10 cellular contexts compared by ENCODE assay signal in the genomic region with DNA sequence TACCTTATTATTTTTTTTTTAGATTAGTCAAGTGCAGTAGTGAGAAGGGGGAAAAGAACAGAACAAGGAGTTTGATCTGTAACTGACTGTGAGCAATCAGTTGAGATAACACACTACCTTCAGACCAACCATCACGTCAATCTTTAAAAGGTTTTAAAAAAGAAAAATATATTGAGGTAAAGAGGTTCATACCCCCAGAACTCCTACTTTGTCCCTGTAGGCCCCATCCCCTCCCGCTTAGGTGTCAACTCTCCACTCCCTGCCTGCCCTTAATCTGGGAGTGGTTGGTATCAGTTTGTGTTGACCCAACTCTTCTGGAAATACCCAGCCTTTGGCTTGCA. TPM values are rescaled to one million over a fixed set of nuclear protein-coding genes. Genes with fewer than 3 reads are reported as not detected.
DNase-seq lines count a peak whose midpoint lies in the region; ATAC-seq, FAIRE-seq and TF ChIP-seq lines count a peak whose summit lies in the region.
"Had no signal": no experiment of that assay in that cellular context is flagged by ENCODE, and none has a peak within 500 bp of the region (broad histone marks: within the 10 kb centered on the region; RNA-seq: fewer than 3 reads in every experiment).

No MANE protein-coding gene starts in this region.

- H3K9me2 ChIP-seq in PC-9 (ENCODE audit: insufficient read depth): no peaks in the 10 kb centered on the region

- no peaks in the 10 kb centered on the region for H3K79me1 ChIP-seq in H1 (ENCODE audit: low read depth, low read length)

- no peak for FAIRE-seq in H1 (lab: Jason Lieb, UNC)
- FAIRE-seq: H54 had no signal

- H2AFZ ChIP-seq in PC-9: no peak overlapping the region
- peak overlapping the region; percentile 98; the same call in 1 of the 2 replicates for H2AFZ ChIP-seq in H1 (ENCODE audit: low read length)

- H3K4me1 ChIP-seq in BLaER1 treated with 17β-estradiol and CSF1 and Interleukin-3, amounts not matched to agents 10 nM and 100 nM: peaks cover 35 to 66% (median 56%) of the 10 kb centered on the region in 10 experiments
- H3K4me1 ChIP-seq in PC-9 (replicated peaks; ENCODE audit: insufficient read depth) (peaks cover 4% of the 10 kb centered on the region; the same call in 1 of the 2 replicates), H1 (replicated peaks in 1 of 4; ENCODE audit: control insufficient read depth in 3 of 4, insufficient read depth in 4 of 4, low read length in 3 of 4) (peaks cover 4 to 22% (median 11%) of the 10 kb centered on the region in 4 experiments), right atrium auricular region (peaks cover 0 to 55% of the 10 kb centered on the region in 2 donors)

- H2BK120ac ChIP-seq in H1 (replicated peaks; ENCODE audit: low read depth, low read length): no peak overlapping the region

- no peak overlapping the region for H3K56ac ChIP-seq in H1 (replicated peaks; ENCODE audit: insufficient read length, low read depth, low read length)

- peaks cover 0 to 8% (median 0%) of the 10 kb centered on the region in 11 experiments; a peak in 3 of 22 replicates for H3K9me3 ChIP-seq in BLaER1 treated with 17β-estradiol and CSF1 and Interleukin-3, amounts not matched to agents 10 nM and 100 nM (replicated peaks in 1 of 11)
- no peaks in the 10 kb centered on the region for H3K9me3 ChIP-seq in PC-9 (ENCODE audit: insufficient read depth, low read depth)
- no peaks in the 10 kb centered on the region; a peak in 1 of 4 replicates for H3K9me3 ChIP-seq in H1 (ENCODE audit: insufficient read depth in 2 of 2, low read depth in 1 of 2, low read length in 1 of 2)
- H3K9me3 ChIP-seq in right atrium auricular region: no peaks in the 10 kb centered on the region

- no peak overlapping the region for H2AK5ac ChIP-seq in H1 (ENCODE audit: low read depth, low read length)

- H3K36me3 ChIP-seq in BLaER1 treated with 17β-estradiol and CSF1 and Interleukin-3, amounts not matched to agents 10 nM and 100 nM: 0 out of 22 replicates have a peak, but pooled peaks cover 0 to 7% (median 0%) of the 10 kb centered on the region in 11 experiments
- no peaks in the 10 kb centered on the region for H3K36me3 ChIP-seq in PC-9 (ENCODE audit: low read depth)
- no peaks in the 10 kb centered on the region for H3K36me3 ChIP-seq in H1 (ENCODE audit: control insufficient read depth in 2 of 4, insufficient read depth in 4 of 4, low read length in 3 of 4)
- no peaks in the 10 kb centered on the region for H3K36me3 ChIP-seq in right atrium auricular region

- TF ChIP-seq RAD21 in H1 (IDR thresholded peaks at IDR 0.05 in 1 of 2, conservative IDR thresholded peaks at IDR 0.05 in 1 of 2; ENCODE audit: low read depth in 2 of 2, low read length in 2 of 2): no peak

- H3K4me3 ChIP-seq in BLaER1 treated with 17β-estradiol and CSF1 and Interleukin-3, amounts not matched to agents 10 nM and 100 nM: peak overlapping the region in 1 of 10 experiments; percentile 61; a peak in 1 of 20 replicates
- H3K4me3 ChIP-seq in PC-9: no peak overlapping the region
- H3K4me3 ChIP-seq in H1 (ENCODE audit: extremely low read depth in 1 of 4, insufficient read depth in 2 of 4, low read depth in 3 of 4, low read length in 4 of 4): no peak overlapping the region
- no peak overlapping the region for H3K4me3 ChIP-seq in right atrium auricular region

- peak overlapping the region; percentile 79 to 100 (median 94) for H3K4me2 ChIP-seq in BLaER1 treated with 17β-estradiol and CSF1 and Interleukin-3, amounts not matched to agents 10 nM and 100 nM
- H3K4me2 ChIP-seq in PC-9: peak overlapping the region; percentile 88; the same call in 1 of the 2 replicates
- peak overlapping the region in 1 of 2 experiments; percentile 90; a peak in 1 of 4 replicates for H3K4me2 ChIP-seq in H1 (ENCODE audit: insufficient read depth in 1 of 2, low read depth in 2 of 2, low read length in 2 of 2)

- no peak overlapping the region for H2BK15ac ChIP-seq in H1 (ENCODE audit: low read length)

- no peaks in the 10 kb centered on the region for H3K79me2 ChIP-seq in PC-9 (ENCODE audit: low read depth)
- no peaks in the 10 kb centered on the region for H3K79me2 ChIP-seq in H1 (ENCODE audit: control insufficient read depth in 1 of 2, insufficient read depth in 2 of 2, low read length in 2 of 2)

- H3K27me3 ChIP-seq in BLaER1 treated with 17β-estradiol and CSF1 and Interleukin-3, amounts not matched to agents 10 nM and 100 nM: no peaks in the 10 kb centered on the region
- H3K27me3 ChIP-seq in PC-9 (ENCODE audit: insufficient read depth, low read depth): no peaks in the 10 kb centered on the region
- H3K27me3 ChIP-seq in H1 (replicated peaks in 1 of 4; ENCODE audit: control insufficient read depth in 3 of 4, extremely low read depth in 1 of 4, insufficient read depth in 3 of 4, low read length in 3 of 4): no peaks in the 10 kb centered on the region
- H3K27me3 ChIP-seq in right atrium auricular region: no peaks in the 10 kb centered on the region

- H2BK20ac ChIP-seq in H1 (ENCODE audit: low read length): 0 out of 2 replicates have a peak overlapping the region, but pooled peaks have one; percentile 66

- H3K9ac ChIP-seq in BLaER1 treated with 17β-estradiol and CSF1 and Interleukin-3, amounts not matched to agents 10 nM and 100 nM: peak overlapping the region in 10 of 11 experiments; percentile 25 to 80 (median 75); a peak in 13 of 22 replicates
- H3K9ac ChIP-seq in H1 (replicated peaks in 1 of 4; ENCODE audit: extremely low read depth in 1 of 4, low read depth in 3 of 4, low read length in 3 of 4): no peak overlapping the region

- no peak for TF ChIP-seq POLR2A in H1 (IDR thresholded peaks at IDR 0.05; ENCODE audit: control extremely low read depth in 1 of 2, low read depth in 2 of 2, low read length in 2 of 2)

- H3K23ac ChIP-seq in H1 (ENCODE audit: insufficient read length): no peak overlapping the region

- H3K14ac ChIP-seq in H1 (ENCODE audit: insufficient read length): no peak overlapping the region

- DNase-seq in PC-9 (no peak), H1 (ENCODE audit: low read depth in 1 of 2, low spot score in 2 of 2) (no peak), osteocyte (ENCODE audit: extremely low spot score, unreplicated experiment) (no peak), CD1c-positive myeloid dendritic cell (ENCODE audit: extremely low spot score) (no peak), right atrium auricular region (ENCODE audit: low spot score) (no peak)

- no peak overlapping the region for H4K91ac ChIP-seq in H1 (replicated peaks; ENCODE audit: insufficient read length, low read length)

- peaks cover 2% of the 10 kb centered on the region; the same call in 1 of the 2 replicates for H3K23me2 ChIP-seq in H1 (ENCODE audit: low read depth, low read length)

- POLR2A ChIA-PET in PC-9 (lab: Charles Lee; ENCODE audit: unreplicated experiment) (no interaction called here), H1 (lab: Charles Lee; ENCODE audit: partially characterized antibody) (interaction anchor here (1.0 to 13.9 kb wide), 3 partner anchors 14 to 30 kb away, joined by 4 to 203 read pairs (median 85); a partner anchor contains a TSS)

- H3K4ac ChIP-seq in H1 (replicated peaks; ENCODE audit: insufficient read length, low read depth, low read length): no peak overlapping the region

- WGBS in H1 (ENCODE audit: extremely low coverage in 1 of 2, insufficient coverage in 1 of 2, insufficient read length in 1 of 2, insufficient replicate concordance in 2 of 2, low coverage in 1 of 2, low lambda C conversion rate in 2 of 2, missing lambda C conversion rate in 1 of 2), 2 experiments: 90% methylated on average over 2 of the region's 2 CpGs; no CpG with 5 or more reads in 1 of the 2 experiments

- intact Hi-C loops in PC-9 (cut with micrococcal nuclease; ENCODE audit: unreplicated experiment): loop anchor here (2.0 to 5.0 kb wide), 3 partner anchors 30 to 295 kb away; no protein-coding TSS in a partner anchor

- H3F3A ChIP-seq in PC-9 (ENCODE audit: insufficient read depth, low read depth): no peaks in the 10 kb centered on the region

- no peak overlapping the region for H4K5ac ChIP-seq in H1 (ENCODE audit: insufficient read length, low read depth, low read length)

- peak overlapping the region in 10 of 11 experiments; percentile 15 to 90 (median 77); a peak in 17 of 22 replicates for H3K27ac ChIP-seq in BLaER1 treated with 17β-estradiol and CSF1 and Interleukin-3, amounts not matched to agents 10 nM and 100 nM
- H3K27ac ChIP-seq in PC-9 (no peak overlapping the region), H1 (ENCODE audit: low read depth, low read length) (no peak overlapping the region), right atrium auricular region (peak overlapping the region in 1 of 2 donors; percentile 34)

- H3K9me3 Mint-ChIP-seq in osteocyte (ENCODE audit: unreplicated experiment): no peaks in the 10 kb centered on the region
- H3K9me3 Mint-ChIP-seq: CD4-positive, alpha-beta T cell had no signal

- H3K36me3 Mint-ChIP-seq in osteocyte (ENCODE audit: unreplicated experiment): peaks cover 5% of the 10 kb centered on the region

- ATAC-seq in HG02642 (IDR thresholded peaks at IDR 0.05; ENCODE audit: poor library complexity, unreplicated experiment): no peak
- ATAC-seq in esophagus mucosa: no peak

- peaks cover 53% of the 10 kb centered on the region for H3K4me1 Mint-ChIP-seq in osteocyte (ENCODE audit: unreplicated experiment)

- TF ChIP-seq CTCF in PC-9 (conservative IDR thresholded peaks at IDR 0.05) (no peak), H1 (IDR thresholded peaks at IDR 0.05; ENCODE audit: control extremely low read depth in 1 of 3, insufficient read depth in 1 of 3, low read depth in 1 of 3, low read length in 3 of 3) (no peak), osteocyte (IDR thresholded peaks at IDR 0.05) (no peak), right atrium auricular region (IDR thresholded peaks at IDR 0.05) (no peak)

- H3K18ac ChIP-seq in H1 (ENCODE audit: extremely low read depth, low read length): no peak overlapping the region

- peak overlapping the region; percentile 78 for H3K27ac Mint-ChIP-seq in osteocyte (ENCODE audit: unreplicated experiment)

- H3K4me3 Mint-ChIP-seq in osteocyte (ENCODE audit: unreplicated experiment): no peak overlapping the region

- no peak overlapping the region for H2BK5ac ChIP-seq in H1 (ENCODE audit: low read depth, low read length)

- H4K8ac ChIP-seq in H1 (ENCODE audit: extremely low read depth, insufficient read depth, low read length): peak overlapping the region; percentile 82

- H3K27me3 Mint-ChIP-seq in osteocyte (ENCODE audit: unreplicated experiment): no peaks in the 10 kb centered on the region

- H4K20me1 ChIP-seq in BLaER1 treated with 17β-estradiol and CSF1 and Interleukin-3, amounts not matched to agents 10 nM and 100 nM: peaks cover 0 to 4% (median 0%) of the 10 kb centered on the region in 11 experiments; a peak in 1 of 22 replicates
- H4K20me1 ChIP-seq in PC-9 (ENCODE audit: insufficient read depth): no peaks in the 10 kb centered on the region
- no peaks in the 10 kb centered on the region for H4K20me1 ChIP-seq in H1 (replicated peaks in 1 of 2; ENCODE audit: control insufficient read depth in 1 of 2, insufficient read depth in 2 of 2, low read length in 2 of 2)

- H2BK12ac ChIP-seq in H1 (ENCODE audit: low read depth, low read length): no peak overlapping the region

- TF ChIP-seq EP300 in H1 (IDR thresholded peaks at IDR 0.05; ENCODE audit: borderline replicate concordance in 1 of 2, low read depth in 2 of 2, low read length in 2 of 2): no peak

- no TSS peak for BruUV-seq in PC-9 (replicated peaks; lab: Mats Ljungman, UMichigan)

- CTCF ChIA-PET in PC-9 (lab: Charles Lee) (interaction anchor here (0.5 to 1.3 kb wide), 9 partner anchors 20 to 1891 kb away, joined by 3 to 6 read pairs (median 4); a partner anchor contains a TSS), H1 (lab: Charles Lee; ENCODE audit: partially characterized antibody) (interaction anchor here (0.6 to 56.0 kb wide), 32 partner anchors 12 to 463 kb away, joined by 3 to 1562 read pairs (median 6); a partner anchor contains a TSS)

RNA-seq across cellular contexts. Expression of a gene that starts 16.2 kb away (rescaled TPM):
- 22.4 and 34.8 TPM in 2 replicates for total RNA-seq in PC-9 (2021)
- total RNA-seq in H1 (2021; fragmentation: NEBNext Ultra II Directional; extraction: Animal tissue kit (Norgen Biotek cat#: 25700)): 83.1 and 86.8 TPM in 2 replicates
- 58.2 and 81.6 TPM in 2 replicates for polyA plus RNA-seq in H1 (2011; rRNA removed)
- polyA plus RNA-seq in H1 (2011; cell fraction: cytosol; rRNA removed): 61.6 TPM
- 147 TPM for polyA plus RNA-seq in H1 (2011; cell fraction: nucleus; rRNA removed)
- 54.3 to 67.5 TPM (median 63.3 TPM) in 4 replicates for polyA plus RNA-seq in H1 (2012, experiment 1 of 2)
- 60.0 TPM for polyA plus RNA-seq in H1 (2012, experiment 2 of 2)
- polyA plus RNA-seq in H1 (2013, experiment 1 of 2): 277 TPM
- polyA plus RNA-seq in H1 (2013, experiment 2 of 2): 290 TPM
- polyA minus RNA-seq in H1 (2011; rRNA and poly(A)+ RNA removed): 46.1 and 61.0 TPM in 2 replicates
- 28.2 TPM for polyA minus RNA-seq in H1 (2011; cell fraction: cytosol; rRNA and poly(A)+ RNA removed)
- polyA minus RNA-seq in H1 (2011; cell fraction: nucleus; rRNA and poly(A)+ RNA removed): 24.5 TPM
- 490 and 518 TPM in 2 replicates for total RNA-seq in osteocyte
- total RNA-seq in right atrium auricular region: 10 to 100 TPM; 29.1 to 58.0 TPM
- total RNA-seq in esophagus mucosa: 109 TPM

RNA-seq across cellular contexts. Expression of a gene that starts 19.0 kb away (rescaled TPM):
- total RNA-seq in PC-9 (2021) (59.0 and 61.6 TPM in 2 replicates), osteocyte (171 and 182 TPM in 2 replicates), right atrium auricular region (100 to 1,000 TPM in 1 of 2 donors, 10 to 100 TPM in 1; 54.2 to 144 TPM), esophagus mucosa (173 TPM)
- total RNA-seq in H1 (2021; fragmentation: NEBNext Ultra II Directional; extraction: Animal tissue kit (Norgen Biotek cat#: 25700)): 15.6 and 15.7 TPM in 2 replicates
- polyA plus RNA-seq in H1 (2011; rRNA removed): 12.4 and 22.8 TPM in 2 replicates
- polyA plus RNA-seq in H1 (2011; cell fraction: cytosol; rRNA removed): 10.6 TPM
- polyA plus RNA-seq in H1 (2011; cell fraction: nucleus; rRNA removed): 21.0 TPM
- polyA plus RNA-seq in H1 (2012, experiment 1 of 2): 10.6 to 17.3 TPM (median 14.7 TPM) in 4 replicates
- polyA plus RNA-seq in H1 (2012, experiment 2 of 2): 13.0 TPM
- polyA plus RNA-seq in H1 (2013, experiment 1 of 2): 15.4 TPM
- 15.6 TPM for polyA plus RNA-seq in H1 (2013, experiment 2 of 2)
- 21.1 and 22.8 TPM in 2 replicates for polyA minus RNA-seq in H1 (2011; rRNA and poly(A)+ RNA removed)
- polyA minus RNA-seq in H1 (2011; cell fraction: cytosol; rRNA and poly(A)+ RNA removed): 13.1 TPM
- 11.9 TPM for polyA minus RNA-seq in H1 (2011; cell fraction: nucleus; rRNA and poly(A)+ RNA removed)

RNA-seq across cellular contexts. Expression of a gene that starts 22.9 kb away (rescaled TPM):
- total RNA-seq in PC-9 (2021): 76.7 and 84.8 TPM in 2 replicates
- total RNA-seq in H1 (2021; fragmentation: NEBNext Ultra II Directional; extraction: Animal tissue kit (Norgen Biotek cat#: 25700)): 172 and 176 TPM in 2 replicates
- 70.5 and 109 TPM in 2 replicates for polyA plus RNA-seq in H1 (2011; rRNA removed)
- polyA plus RNA-seq in H1 (2011; cell fraction: cytosol; rRNA removed): 108 TPM
- polyA plus RNA-seq in H1 (2011; cell fraction: nucleus; rRNA removed): 74.0 TPM
- polyA plus RNA-seq in H1 (2012, experiment 1 of 2): 186 to 208 TPM (median 197 TPM) in 4 replicates
- polyA plus RNA-seq in H1 (2012, experiment 2 of 2): 516 TPM
- polyA plus RNA-seq in H1 (2013, experiment 1 of 2): 328 TPM
- polyA plus RNA-seq in H1 (2013, experiment 2 of 2): 334 TPM
- polyA minus RNA-seq in H1 (2011; rRNA and poly(A)+ RNA removed): 9.8 and 12.4 TPM in 2 replicates
- polyA minus RNA-seq in H1 (2011; cell fraction: cytosol; rRNA and poly(A)+ RNA removed): 41.0 TPM
- 34.9 TPM for polyA minus RNA-seq in H1 (2011; cell fraction: nucleus; rRNA and poly(A)+ RNA removed)
- 74.3 and 74.7 TPM in 2 replicates for total RNA-seq in osteocyte
- 100 to 1,000 TPM in 1 of 2 donors, 10 to 100 TPM in 1; 59.4 to 168 TPM for total RNA-seq in right atrium auricular region
- total RNA-seq in esophagus mucosa: 103 TPM

RNA-seq across cellular contexts. Expression of a gene that starts 30.5 kb away (rescaled TPM):
- total RNA-seq in PC-9 (2021) (0.50 and 0.98 TPM in 2 replicates), osteocyte (0.18 and 0.35 TPM in 2 replicates), right atrium auricular region (not detected), esophagus mucosa (0.32 TPM)
- total RNA-seq in H1 (2021; fragmentation: NEBNext Ultra II Directional; extraction: Animal tissue kit (Norgen Biotek cat#: 25700)): 1.1 and 1.3 TPM in 2 replicates
- 0.78 and 1.00 TPM in 2 replicates for polyA plus RNA-seq in H1 (2011; rRNA removed)
- polyA plus RNA-seq in H1 (2011; cell fraction: cytosol; rRNA removed): 1.4 TPM
- polyA plus RNA-seq in H1 (2011; cell fraction: nucleus; rRNA removed): 2.2 TPM
- 0.96 to 1.6 TPM (median 1.2 TPM) in 4 replicates for polyA plus RNA-seq in H1 (2012, experiment 1 of 2)
- 1.3 TPM for polyA plus RNA-seq in H1 (2012, experiment 2 of 2)
- 1.5 TPM for polyA plus RNA-seq in H1 (2013, experiment 1 of 2)
- polyA plus RNA-seq in H1 (2013, experiment 2 of 2): 1.4 TPM
- 0.34 and 0.73 TPM in 2 replicates for polyA minus RNA-seq in H1 (2011; rRNA and poly(A)+ RNA removed)
- not detected for polyA minus RNA-seq in H1 (2011; cell fraction: cytosol; rRNA and poly(A)+ RNA removed)
- 1.8 TPM for polyA minus RNA-seq in H1 (2011; cell fraction: nucleus; rRNA and poly(A)+ RNA removed)

RNA-seq across cellular contexts. Expression of a gene that starts 37.3 kb away (rescaled TPM):
- 4.7 and 5.9 TPM in 2 replicates for total RNA-seq in PC-9 (2021)
- 5.8 and 6.3 TPM in 2 replicates for total RNA-seq in H1 (2021; fragmentation: NEBNext Ultra II Directional; extraction: Animal tissue kit (Norgen Biotek cat#: 25700))
- polyA plus RNA-seq in H1 (2011; rRNA removed): 14.9 and 15.0 TPM in 2 replicates
- polyA plus RNA-seq in H1 (2011; cell fraction: cytosol; rRNA removed): 10.3 TPM
- 8.1 TPM for polyA plus RNA-seq in H1 (2011; cell fraction: nucleus; rRNA removed)
- polyA plus RNA-seq in H1 (2012, experiment 1 of 2): 5.0 to 6.8 TPM (median 5.6 TPM) in 4 replicates
- polyA plus RNA-seq in H1 (2012, experiment 2 of 2): 4.1 TPM
- 7.1 TPM for polyA plus RNA-seq in H1 (2013, experiment 1 of 2)
- polyA plus RNA-seq in H1 (2013, experiment 2 of 2): 7.1 TPM
- 11.7 and 13.5 TPM in 2 replicates for polyA minus RNA-seq in H1 (2011; rRNA and poly(A)+ RNA removed)
- polyA minus RNA-seq in H1 (2011; cell fraction: cytosol; rRNA and poly(A)+ RNA removed): 3.2 TPM
- 5.0 TPM for polyA minus RNA-seq in H1 (2011; cell fraction: nucleus; rRNA and poly(A)+ RNA removed)
- 1.2 and 1.6 TPM in 2 replicates for total RNA-seq in osteocyte
- total RNA-seq in right atrium auricular region: 10 to 100 TPM in 1 of 2 donors, 1 to 10 TPM in 1; 9.9 to 28.5 TPM
- 1.4 TPM for total RNA-seq in esophagus mucosa

Comparison
In these comparisons a context has a peak if more than half of its experiments do, and no peak if none do; other contexts are left out.
1. H3K27ac ChIP-seq: peak in BLaER1 treated with 17β-estradiol and CSF1 and Interleukin-3, amounts not matched to agents 10 nM and 100 nM (10 of 11); none in PC-9 (single experiment) and H1 (single experiment).
2. H3K9ac ChIP-seq: peak in BLaER1 treated with 17β-estradiol and CSF1 and Interleukin-3, amounts not matched to agents 10 nM and 100 nM (10 of 11); none in H1 (0 of 4).